In the genomic region with DNA sequence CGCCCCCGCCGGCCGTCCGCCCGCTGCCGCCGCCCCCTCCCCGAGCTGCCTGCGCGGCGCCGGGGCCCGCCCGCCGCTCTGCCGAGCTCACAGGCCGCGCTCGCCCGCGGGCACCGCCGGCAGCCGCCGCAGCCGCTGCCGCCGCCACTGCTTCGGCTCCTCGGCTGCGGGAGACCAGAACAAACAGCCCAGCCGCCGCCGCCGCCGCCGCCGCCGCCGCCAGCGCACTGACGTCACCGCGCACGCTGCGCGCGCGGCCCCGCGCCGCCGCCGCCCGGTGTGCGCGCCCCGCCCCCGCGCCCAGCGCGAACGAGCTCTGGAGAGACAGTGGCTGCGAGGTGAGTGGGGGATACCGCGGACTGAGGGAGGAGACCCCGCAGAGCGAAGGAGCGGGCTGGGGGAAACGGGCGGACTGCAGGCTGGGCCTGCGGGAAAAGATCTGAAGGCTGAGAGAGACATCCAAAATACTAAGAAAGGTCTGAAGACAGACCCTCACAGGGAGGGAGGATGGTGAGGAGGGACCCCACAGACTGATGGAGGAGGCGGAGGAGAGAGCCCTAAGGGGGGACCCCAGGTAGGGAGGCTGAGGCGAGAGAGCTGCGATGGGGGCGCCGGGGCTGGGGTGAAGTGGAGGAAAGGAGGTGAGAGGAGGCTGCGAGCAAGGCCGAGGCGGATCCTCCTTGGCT, we compare ENCODE assay signal across 8 cellular contexts. TPM values are rescaled to one million over a fixed set of nuclear protein-coding genes. Genes with fewer than 3 reads are reported as not detected.
DNase-seq lines count a peak whose midpoint lies in the region; ATAC-seq and TF ChIP-seq lines count a peak whose summit lies in the region.

A gene (minus strand): TSS at position 229 of the 686 bp plus-strand sequence. CDS start 59,440 bp downstream, outside the sequence.

- H3K18ac ChIP-seq in H9 (ENCODE audit: insufficient read length, low read depth, low read length), result peak within 1 kb of the TSS; percentile 93

- H3K4me2 ChIP-seq in H9 (ENCODE audit: insufficient read depth, insufficient read length, low read length), result peak within 1 kb of the TSS; percentile 88

- H3K4me1 Mint-ChIP-seq in H9, result peaks cover 23 to 32% of the 10 kb centered on the region in 2 experiments
- peaks cover 60% of the 10 kb centered on the region for H3K4me1 Mint-ChIP-seq in activated B cell treated with CpG ODN at 0.5 μM for 24 hours

- peaks cover 35% of the 10 kb centered on the region for H3K79me2 ChIP-seq in H9 (ENCODE audit: insufficient read depth, low read length)

- H4K8ac ChIP-seq in H9 (replicated peaks; ENCODE audit: insufficient read length, low read depth, low read length), result no peak within 1 kb of the TSS

- H3K4me3 Mint-ChIP-seq in H9 (peak within 1 kb of the TSS; percentile 96 to 99), activated B cell treated with CpG ODN at 0.5 μM for 24 hours (peak within 1 kb of the TSS; percentile 95)

- H3T11ph ChIP-seq in H9 (ENCODE audit: low read length), result no peak within 1 kb of the TSS

- no peak within 1 kb of the TSS for H2BK120ac ChIP-seq in H9 (ENCODE audit: low read depth, low read length, poor library complexity, severe bottlenecking)

- no peak within 1 kb of the TSS for H2BK12ac ChIP-seq in H9 (ENCODE audit: insufficient read length, low read depth, low read length)

- H2BK20ac ChIP-seq in H9 (ENCODE audit: low read depth, low read length, poor library complexity, severe bottlenecking), result no peak within 1 kb of the TSS

- DNase-seq in GF-D8 (lab: John Stamatoyannopoulos, UW) (peak; percentile 11), H9 (peak; percentile 64), NCI-H1105 treated with DMSO at 0.1 percent for 48 hours (lab: John Stamatoyannopoulos, UW) (peak; percentile 42), activated B cell treated with CpG ODN at 0.5 μM for 24 hours (peak; percentile 86), cardiac fibroblast (ENCODE audit: low read depth in 2 of 2) (peak; percentile 53 to 61), islet precursor cell (peak; percentile 87), NCI-H2107 treated with DMSO at 0.1 percent for 48 hours (lab: John Stamatoyannopoulos, UW; ENCODE audit: unreplicated experiment) (no peak)
- DNase-seq in stimulated activated CD4-positive, alpha-beta T cell treated with anti-CD3 and anti-CD28 coated beads, Interleukin-12 subunit alpha, Interleukin-12 subunit beta, amount 100 ng/mL, for 48 hours (ENCODE audit: low read depth in 2 of 3, low spot score in 1 of 3), result peak; percentile 50 to 72 (median 57)

- no peak within 1 kb of the TSS for H2BK15ac ChIP-seq in H9 (ENCODE audit: low read depth, low read length)

- no peak within 1 kb of the TSS for H3K4ac ChIP-seq in H9 (ENCODE audit: low read depth, low read length)

- H3K36me3 Mint-ChIP-seq in H9 (ENCODE audit: insufficient read depth in 1 of 3, low read depth in 3 of 3) (peaks cover 6 to 22% (median 13%) of the 10 kb centered on the region in 3 experiments; a peak in 6 of 7 replicates), activated B cell treated with CpG ODN at 0.5 μM for 24 hours (ENCODE audit: low read depth) (peaks cover 34% of the 10 kb centered on the region)

- no CpG with 5 or more reads among the region's 81 CpGs for WGBS in H9 (ENCODE audit: extremely low coverage, insufficient read length, low lambda C conversion rate)

- H3K9me3 Mint-ChIP-seq in H9 (no peaks in the 10 kb centered on the region; a peak in 1 of 5 replicates), activated B cell treated with CpG ODN at 0.5 μM for 24 hours (no peaks in the 10 kb centered on the region)

- CTCF ChIA-PET in activated B cell treated with CpG ODN at 0.5 μM for 24 hours (lab: Charles Lee), result no interaction called here

- H4K91ac ChIP-seq in H9 (ENCODE audit: insufficient read length, low read depth, low read length), result no peak within 1 kb of the TSS

- H3K9ac ChIP-seq in H9 (ENCODE audit: extremely low read depth, insufficient read length, low read length), result peak within 1 kb of the TSS; percentile 92

- H3K56ac ChIP-seq in H9 (ENCODE audit: insufficient read length, low read depth, low read length), result no peak within 1 kb of the TSS

- H3K4me3 ChIP-seq in cardiac fibroblast (replicated peaks in 1 of 2; ENCODE audit: low read depth in 2 of 2, low read length in 2 of 2), result peak within 1 kb of the TSS; percentile 82 to 97

- H3K27me3 ChIP-seq in H9 (ENCODE audit: insufficient read depth, low read length), result no peaks in the 10 kb centered on the region

- no peaks in the 10 kb centered on the region for H3K27me3 Mint-ChIP-seq in H9 (ENCODE audit: low read depth)
- H3K27me3 Mint-ChIP-seq in activated B cell treated with CpG ODN at 0.5 μM for 24 hours, result no peaks in the 10 kb centered on the region

- no peaks in the 10 kb centered on the region; the same call in 1 of the 2 replicates for H3K4me1 ChIP-seq in H9 (ENCODE audit: insufficient read depth, low read length)

- no peaks in the 10 kb centered on the region for H3K79me1 ChIP-seq in H9 (ENCODE audit: insufficient read depth, low read depth, low read length, poor library complexity, severe bottlenecking)

- no peak within 1 kb of the TSS for H3K23ac ChIP-seq in H9 (ENCODE audit: insufficient read length, low read depth, low read length)

- peak within 1 kb of the TSS; percentile 50 for H2AFZ ChIP-seq in H9 (ENCODE audit: low read length)

- peak within 1 kb of the TSS; percentile 96 for H3K14ac ChIP-seq in H9 (ENCODE audit: insufficient read depth, low read length)

- intact Hi-C loops in activated B cell treated with CpG ODN at 0.5 μM for 24 hours (cut with micrococcal nuclease), result loop anchor here (2.0 to 5.0 kb wide), 3 partner anchors 86 to 1935 kb away; a partner anchor contains a TSS

- ATAC-seq in activated B cell treated with CpG ODN at 0.5 μM for 24 hours (ENCODE audit: low read depth), result peak; percentile 35

- H4K20me1 ChIP-seq in H9 (ENCODE audit: control insufficient read depth, insufficient read depth, insufficient read length), result no peaks in the 10 kb centered on the region

- no peak within 1 kb of the TSS for H2BK5ac ChIP-seq in H9 (ENCODE audit: insufficient read length, low read length)

- no peak within 1 kb of the TSS for H4K5ac ChIP-seq in H9 (ENCODE audit: insufficient read length, low read depth, low read length)

- TF ChIP-seq CTCF in H9 (conservative IDR thresholded peaks at IDR 0.05) (no peak), activated B cell treated with CpG ODN at 0.5 μM for 24 hours (IDR thresholded peaks at IDR 0.05) (no peak), cardiac fibroblast (IDR thresholded peaks at IDR 0.05; ENCODE audit: low read depth, low read length) (no peak)

- H3K9me3 ChIP-seq in H9 (ENCODE audit: control insufficient read depth, low read depth, low read length), result no peaks in the 10 kb centered on the region

- no peak within 1 kb of the TSS for H2AK5ac ChIP-seq in H9 (ENCODE audit: insufficient read length, low read length)

- peak within 1 kb of the TSS; percentile 3 for H3K27ac ChIP-seq in H9 (ENCODE audit: insufficient read length, low read depth, low read length)

- peaks cover 9% of the 10 kb centered on the region for H3K23me2 ChIP-seq in H9 (ENCODE audit: insufficient read length, low read depth, low read length, poor library complexity, severe bottlenecking)

- POLR2A ChIA-PET in activated B cell treated with CpG ODN at 0.5 μM for 24 hours (lab: Charles Lee), result interaction anchor here (1.0 to 5.2 kb wide), 10 partner anchors 15 to 504 kb away, joined by 3 to 83 read pairs (median 10); a partner anchor contains a TSS

- H3K27ac Mint-ChIP-seq in H9 (peak within 1 kb of the TSS; percentile 88 to 98 (median 98); a peak in 6 of 7 replicates), activated B cell treated with CpG ODN at 0.5 μM for 24 hours (peak within 1 kb of the TSS; percentile 95)

RNA-seq across cellular contexts. Expression of the gene that starts here (rescaled TPM):
- total RNA-seq in H9 (2021) (144 TPM in 2 replicates), activated B cell treated with CpG ODN at 0.5 μM for 24 hours (144 and 164 TPM in 2 replicates)
